In genomic region chr7:88791891-88792290, GRCh38 we compare ENCODE assay signal across 30 cellular contexts. TPM values are rescaled to one million over a fixed set of nuclear protein-coding genes. Genes with fewer than 3 reads are reported as not detected.
"Had no signal": no experiment of that assay in that cellular context is flagged by ENCODE, and none has a peak within 500 bp of the region (broad histone marks: within the 10 kb centered on the region; RNA-seq: fewer than 3 reads in every experiment).

No MANE protein-coding gene starts in this region.

- H3K27me3 Mint-ChIP-seq: dendritic cell treated with granulocyte-macrophage colony-stimulating factor and Interleukin-4, amounts not matched to agents 40 ng/mL and 50 ng/mL, for 4 days; stimulated activated memory B cell treated with anti-CD40 and anti-IgM and Interleukin-4, amounts not matched to agents 10 μg/mL and 1 μg/mL and 100 μg/mL, for 72 hours had no signal

- H3K27ac Mint-ChIP-seq: dendritic cell treated with granulocyte-macrophage colony-stimulating factor and Interleukin-4, amounts not matched to agents 40 ng/mL and 50 ng/mL, for 4 days; endodermal cell; naive thymus-derived CD8-positive, alpha-beta T cell; stimulated activated memory B cell treated with anti-CD40 and anti-IgM and Interleukin-4, amounts not matched to agents 10 μg/mL and 1 μg/mL and 100 μg/mL, for 72 hours had no signal

- H3K4me3 ChIP-seq: gastrocnemius medialis, left ventricle myocardium inferior, lower lobe of right lung, prostate gland, skin epidermis, spleen, thoracic aorta, tibial nerve, upper lobe of left lung, uterus had no signal

- H3K27me3 ChIP-seq: gastrocnemius medialis, spleen, tibial nerve, upper lobe of left lung, uterus had no signal

- H3K9me3 ChIP-seq: gastrocnemius medialis, left ventricle myocardium inferior, lower lobe of right lung, prostate gland, spleen, thoracic aorta, tibial nerve, upper lobe of left lung, uterus had no signal

- DNase-seq: cerebellar nuclear complex; effector CD8-positive, alpha-beta T cell; endodermal cell; foreskin fibroblast; gastrocnemius medialis; head of caudate nucleus; kidney; left ventricle myocardium inferior; lower lobe of right lung; naive thymus-derived CD8-positive, alpha-beta T cell; right cardiac atrium; spleen; stimulated activated CD4-positive, alpha-beta T cell treated with anti-CD3 and anti-CD28 coated beads, Interleukin-4, amount 100 ng/mL, for 4 hours; stimulated activated naive CD8-positive, alpha-beta T cell treated with anti-CD3 and anti-CD28 coated beads, Interleukin-15, Interleukin-2, amounts not matched to agents 100 U/mL and 50 U/mL, for 24 hours; substantia nigra; upper lobe of left lung; uterus had no signal

- H3K4me3 Mint-ChIP-seq: dendritic cell treated with granulocyte-macrophage colony-stimulating factor and Interleukin-4, amounts not matched to agents 40 ng/mL and 50 ng/mL, for 4 days; endodermal cell; naive thymus-derived CD8-positive, alpha-beta T cell; neural crest cell; stimulated activated memory B cell treated with anti-CD40 and anti-IgM and Interleukin-4, amounts not matched to agents 10 μg/mL and 1 μg/mL and 100 μg/mL, for 72 hours had no signal

- H3K9me3 Mint-ChIP-seq: dendritic cell treated with granulocyte-macrophage colony-stimulating factor and Interleukin-4, amounts not matched to agents 40 ng/mL and 50 ng/mL, for 4 days; endodermal cell; naive thymus-derived CD8-positive, alpha-beta T cell; neural crest cell; stimulated activated memory B cell treated with anti-CD40 and anti-IgM and Interleukin-4, amounts not matched to agents 10 μg/mL and 1 μg/mL and 100 μg/mL, for 72 hours had no signal

- H3K36me3 Mint-ChIP-seq: naive thymus-derived CD8-positive, alpha-beta T cell; stimulated activated memory B cell treated with anti-CD40 and anti-IgM and Interleukin-4, amounts not matched to agents 10 μg/mL and 1 μg/mL and 100 μg/mL, for 72 hours had no signal

- H3K27ac ChIP-seq: epithelial cell of prostate, gastrocnemius medialis, left ventricle myocardium inferior, lower lobe of right lung, prostate gland, skin epidermis, spleen, thoracic aorta, tibial nerve, upper lobe of left lung, uterus had no signal

- H3K36me3 ChIP-seq: gastrocnemius medialis, left ventricle myocardium inferior, lower lobe of right lung, prostate gland, spleen, thoracic aorta, tibial nerve, upper lobe of left lung, uterus had no signal

- H3K4me1 ChIP-seq: gastrocnemius medialis, left ventricle myocardium inferior, lower lobe of right lung, prostate gland, spleen, tibial nerve, upper lobe of left lung, uterus had no signal

- H3K4me1 Mint-ChIP-seq: endodermal cell; naive thymus-derived CD8-positive, alpha-beta T cell; neural crest cell; stimulated activated memory B cell treated with anti-CD40 and anti-IgM and Interleukin-4, amounts not matched to agents 10 μg/mL and 1 μg/mL and 100 μg/mL, for 72 hours had no signal

RNA-seq across cellular contexts. Expression of gene TEX47, which starts 3.6 kb away (rescaled TPM):
- total RNA-seq: endodermal cell; esophagus mucosa; gastrocnemius medialis; glomerular endothelial cell; kidney; left ventricle myocardium inferior; lower lobe of right lung; mesenteric fat pad; myocyte; naive thymus-derived CD8-positive, alpha-beta T cell; neural crest cell; osteoblast; right cardiac atrium; spleen; thoracic aorta; tibial nerve; upper lobe of left lung; uterus had no signal
- polyA plus RNA-seq: naive thymus-derived CD8-positive, alpha-beta T cell; right cardiac atrium; spleen had no signal

RNA-seq across cellular contexts. Expression of gene ZNF804B, which starts 32.4 kb away (rescaled TPM):
- total RNA-seq: esophagus mucosa; gastrocnemius medialis; glomerular endothelial cell; left ventricle myocardium inferior; lower lobe of right lung; mesenteric fat pad; myocyte; naive thymus-derived CD8-positive, alpha-beta T cell; neural crest cell; osteoblast; spleen; thoracic aorta; upper lobe of left lung had no signal
- polyA plus RNA-seq: naive thymus-derived CD8-positive, alpha-beta T cell; spleen had no signal
